ENCODE assay signal across 8 cellular contexts in genomic region chr10:3067045-3067858, GRCh38. TPM values are rescaled to one million over a fixed set of nuclear protein-coding genes. Genes with fewer than 3 reads are reported as not detected.
DNase-seq lines count a peak whose midpoint lies in the region; ATAC-seq and TF ChIP-seq lines count a peak whose summit lies in the region.

PFKP (plus strand) TSS chr10:3067548; CDS start chr10:3067596, 48 bp downstream.

- H3K27me3 Mint-ChIP-seq in activated T-cell treated with anti-CD3 and anti-CD28 coated beads, Interleukin-2, amount 50 U/mL, for 4 hours (ENCODE audit: low read depth), result no peaks in the 10 kb centered on the region
- H3K27me3 Mint-ChIP-seq in neural crest cell (ENCODE audit: low read depth), result peaks cover 66% of the 10 kb centered on the region

- no peak within 1 kb of the TSS for H3K27ac Mint-ChIP-seq in neural crest cell (ENCODE audit: unreplicated experiment)

- no peak for TF ChIP-seq CTCF in fibroblast of pulmonary artery (IDR thresholded peaks at IDR 0.05; ENCODE audit: low read length, missing control alignments)
- no peak for TF ChIP-seq CTCF in neural crest cell (conservative IDR thresholded peaks at IDR 0.05)
- no peak for TF ChIP-seq CTCF in testis (IDR thresholded peaks at IDR 0.05)

- intact Hi-C loops in testis (cut with DNase I; ENCODE audit: low total_unique reads), result no loop called here

- peak within 1 kb of the TSS; percentile 9 to 68 for H3K27ac ChIP-seq in testis

- CTCF ChIA-PET in HEK293T (lab: Yijun Ruan, JAX), result no interaction called here

- peaks cover 23% of the 10 kb centered on the region for H3K36me3 Mint-ChIP-seq in activated T-cell treated with anti-CD3 and anti-CD28 coated beads, Interleukin-2, amount 50 U/mL, for 4 hours (ENCODE audit: insufficient read depth)
- no peaks in the 10 kb centered on the region for H3K36me3 Mint-ChIP-seq in neural crest cell (ENCODE audit: low read depth)

- ATAC-seq in GM18502 (IDR thresholded peaks at IDR 0.05; ENCODE audit: poor library complexity, unreplicated experiment), result peak; percentile 57
- ATAC-seq in activated T-cell treated with anti-CD3 and anti-CD28 coated beads, Interleukin-2, amount 50 U/mL, for 4 hours, result peak; percentile 65 to 69

- DNase-seq in HEK293T (ENCODE audit: extremely low spot score) (peak; percentile 45), NCI-H69 (lab: John Stamatoyannopoulos, UW) (peak; percentile 75), fibroblast of pulmonary artery (ENCODE audit: low read depth) (no peak), neural crest cell (ENCODE audit: low read depth, low spot score) (no peak), testis (no peak), NCI-H526 treated with DMSO at 0.1 percent for 48 hours (lab: John Stamatoyannopoulos, UW) (no peak)
- peak; percentile 70 for DNase-seq in activated T-cell treated with anti-CD3 and anti-CD28 coated beads, Interleukin-2, amount 50 U/mL, for 4 hours

- no peak for TF ChIP-seq POLR2A in testis (IDR thresholded peaks at IDR 0.05)

- H3K4me3 Mint-ChIP-seq in activated T-cell treated with anti-CD3 and anti-CD28 coated beads, Interleukin-2, amount 50 U/mL, for 4 hours, result peak within 1 kb of the TSS; percentile 92
- peak within 1 kb of the TSS; percentile 91 for H3K4me3 Mint-ChIP-seq in neural crest cell

- H3K9me3 ChIP-seq in testis, result no peaks in the 10 kb centered on the region

- peak within 1 kb of the TSS; percentile 83 for H3K4me3 ChIP-seq in fibroblast of pulmonary artery (replicated peaks; ENCODE audit: low read depth, low read length)
- H3K4me3 ChIP-seq in testis, result peak within 1 kb of the TSS; percentile 65 to 68

- H3K9me3 Mint-ChIP-seq in activated T-cell treated with anti-CD3 and anti-CD28 coated beads, Interleukin-2, amount 50 U/mL, for 4 hours, result peaks cover 4% of the 10 kb centered on the region
- no peaks in the 10 kb centered on the region for H3K9me3 Mint-ChIP-seq in neural crest cell

- H3K4me1 Mint-ChIP-seq in activated T-cell treated with anti-CD3 and anti-CD28 coated beads, Interleukin-2, amount 50 U/mL, for 4 hours (ENCODE audit: low read depth), result peaks cover 29% of the 10 kb centered on the region
- peaks cover 10% of the 10 kb centered on the region for H3K4me1 Mint-ChIP-seq in neural crest cell

- POLR2A ChIA-PET in HEK293T (lab: Yijun Ruan, JAX), result interaction anchor here (1.0 kb wide), 1 partner anchor 105 kb away, joined by 3 read pairs; no protein-coding TSS in a partner anchor

- 1% methylated on average over 23 to 32 of the region's 96 CpGs for WGBS in testis, 2 donors

- H3K36me3 ChIP-seq in testis (ENCODE audit: low read depth, missing control alignments), result no peaks in the 10 kb centered on the region

- no peaks in the 10 kb centered on the region for H3K4me1 ChIP-seq in testis

- no peaks in the 10 kb centered on the region for H3K27me3 ChIP-seq in testis

TF ChIP-seq in HEK293T, 16 proteins besides CTCF, POLR2A, EP300 and RAD21:
- no peak for TF ChIP-seq ELF4 (IDR thresholded peaks at IDR 0.05)
- TF ChIP-seq NFRKB (IDR thresholded peaks at IDR 0.05), result no peak
- no peak for TF ChIP-seq L3MBTL2 (conservative IDR thresholded peaks at IDR 0.05)
- no peak for TF ChIP-seq FOXA1 (IDR thresholded peaks at IDR 0.05)
- no peak for TF ChIP-seq BHLHE40 (IDR thresholded peaks at IDR 0.05; ENCODE audit: borderline replicate concordance)
- TF ChIP-seq SP1 (IDR thresholded peaks at IDR 0.05), result no peak
- TF ChIP-seq FOXK2 (IDR thresholded peaks at IDR 0.05), result no peak
- no peak for TF ChIP-seq SUZ12 (IDR thresholded peaks at IDR 0.05)

RNA-seq across cellular contexts. Expression of gene PFKP, which starts in this region (rescaled TPM):
- 100 to 1,000 TPM; 239 to 271 (median 253) TPM for total RNA-seq in activated T-cell treated with anti-CD3 and anti-CD28 coated beads, Interleukin-2, amount 50 U/mL, for 4 hours
- 18.9 and 24.0 TPM in 2 replicates for total RNA-seq in neural crest cell
- 100 to 1,000 TPM; 134 to 186 TPM for total RNA-seq in testis
- 447 TPM for polyA plus RNA-seq in testis (ENCODE audit: insufficient read depth, low read depth, low replicate concordance)

Comparison
In these comparisons a context has a peak if more than half of its experiments do, and no peak if none do; other contexts are left out.
1. DNase-seq: peak in HEK293T (single experiment), NCI-H69 (single experiment) and activated T-cell treated with anti-CD3 and anti-CD28 coated beads, Interleukin-2, amount 50 U/mL, for 4 hours (single experiment); none in fibroblast of pulmonary artery (single experiment), neural crest cell (single experiment), testis (single experiment) and NCI-H526 treated with DMSO at 0.1 percent for 48 hours (single experiment).